In genomic region chrX:132940727-132941162, GRCh38 we compare ENCODE assay signal across 15 cellular contexts.
A peak's percentile ranks its signal among the peaks of the same experiment; 100 is the strongest.
DNase-seq lines count a peak whose midpoint lies in the region; ATAC-seq and TF ChIP-seq lines count a peak whose summit lies in the region.
"Had no signal": no experiment of that assay in that cellular context is flagged by ENCODE, and none has a peak within 500 bp of the region (broad histone marks: within the 10 kb centered on the region; RNA-seq: fewer than 3 reads in every experiment).

No MANE protein-coding gene starts in this region.

- CTCF ChIA-PET in HEK293 (lab: Yijun Ruan, JAX) = interaction anchor here (0.6 to 2.0 kb wide), 7 partner anchors 8 to 255 kb away, joined by 3 to 10 read pairs (median 4); no protein-coding TSS in a partner anchor

- H3K4me1 ChIP-seq in HEK293 (ENCODE audit: control insufficient read depth, insufficient read depth, low read length) = peaks cover 12% of the 10 kb centered on the region
- H3K4me1 ChIP-seq: adrenal gland, gastroesophageal sphincter had no signal

- H3K36me3 ChIP-seq in HEK293 (ENCODE audit: control insufficient read depth in 2 of 2, insufficient read depth in 1 of 2, low read length in 2 of 2) = no peaks in the 10 kb centered on the region; a peak in 1 of 3 replicates
- H3K36me3 ChIP-seq: adrenal gland, gastroesophageal sphincter had no signal

- no peak for ATAC-seq in GM21786 (IDR thresholded peaks at IDR 0.05; ENCODE audit: unreplicated experiment)
- ATAC-seq in GM18520 (IDR thresholded peaks at IDR 0.05; ENCODE audit: unreplicated experiment) = no peak
- ATAC-seq: gastroesophageal sphincter; stimulated activated naive CD8-positive, alpha-beta T cell treated with anti-CD3 and anti-CD28 coated beads, Interleukin-15, amount 100 ng/mL, for 72 hours; T-cell had no signal

- no peak overlapping the region for H3K4me3 ChIP-seq in HEK293 (ENCODE audit: low read depth, low read length)
- H3K4me3 ChIP-seq: adrenal gland, gastroesophageal sphincter had no signal

- TF ChIP-seq CTCF in HEK293 (tag by site-specific recombination; IDR thresholded peaks at IDR 0.05) = no peak

- H3K27ac ChIP-seq in HEK293 (ENCODE audit: extremely low read depth, low read depth, low read length) = no peak overlapping the region
- H3K27ac ChIP-seq: adrenal gland, gastroesophageal sphincter had no signal

- POLR2A ChIA-PET in HEK293 (lab: Yijun Ruan, JAX) = no interaction called here

- H3K9me3 ChIP-seq in HEK293 (ENCODE audit: control insufficient read depth, insufficient read depth, low read depth, low read length) = no peaks in the 10 kb centered on the region
- H3K9me3 ChIP-seq: gastroesophageal sphincter had no signal

- DNase-seq in COLO829 (ENCODE audit: low spot score) = peak; percentile 6
- DNase-seq in SW480 (ENCODE audit: low spot score) = peak; percentile 15
- peak; percentile 37 for DNase-seq in iPS-NIHi11 (ENCODE audit: low spot score)
- no peak for DNase-seq in NCI-H1436 (lab: John Stamatoyannopoulos, UW)
- no peak for DNase-seq in GM03348 (ENCODE audit: low spot score)
- DNase-seq: adrenal gland; C1 segment of cervical spinal cord; dermis blood vessel endothelial cell; NCI-H146; stimulated activated naive CD8-positive, alpha-beta T cell treated with anti-CD3 and anti-CD28 coated beads, Interleukin-15, amount 100 ng/mL, for 72 hours; T-cell had no signal

TF ChIP-seq in HEK293, 187 proteins besides CTCF, POLR2A, EP300 and RAD21:
- peak; percentile 43; the same call in 1 of the 2 replicates for TF ChIP-seq PRDM10 (tag by site-specific recombination; IDR thresholded peaks at IDR 0.05)
- TF ChIP-seq TRIM28 (IDR thresholded peaks at IDR 0.05; ENCODE audit: borderline replicate concordance, low read length) = peak; percentile 28; the same call in 1 of the 2 replicates
- TF ChIP-seq ZNF549 (tag by site-specific recombination; IDR thresholded peaks at IDR 0.05) = no peak
- 0 out of 2 replicates have a peak, but pooled peaks have one; percentile 12 for TF ChIP-seq ZNF18 (tag by site-specific recombination; IDR thresholded peaks at IDR 0.05)
- TF ChIP-seq ZFHX2 (tag by site-specific recombination; conservative IDR thresholded peaks at IDR 0.05) = no peak

Comparison
In these comparisons a context has a peak if more than half of its experiments do, and no peak if none do; other contexts are left out.
1. DNase-seq: peak in COLO829 (single experiment), SW480 (single experiment) and iPS-NIHi11 (single experiment); none in NCI-H1436 (single experiment) and GM03348 (single experiment).